In genomic region chr11:62427630-62428233, GRCh38 we compare ENCODE assay signal across 10 cellular contexts. TPM values are rescaled to one million over a fixed set of nuclear protein-coding genes. Genes with fewer than 3 reads are reported as not detected.
A peak's percentile ranks its signal among the peaks of the same experiment; 100 is the strongest.
DNase-seq lines count a peak whose midpoint lies in the region; ATAC-seq and TF ChIP-seq lines count a peak whose summit lies in the region.
"Had no signal": no experiment of that assay in that cellular context is flagged by ENCODE, and none has a peak within 500 bp of the region (broad histone marks: within the 10 kb centered on the region; RNA-seq: fewer than 3 reads in every experiment).

No MANE protein-coding gene starts in this region.

- no peaks in the 10 kb centered on the region for H3K36me3 Mint-ChIP-seq in activated CD4-positive, alpha-beta T cell treated with anti-CD3 and anti-CD28 coated beads, Interleukin-2, amount 10 ng/mL, durations not matched to agents 24 days and 14 days (ENCODE audit: low read depth)
- H3K36me3 Mint-ChIP-seq: naive B cell had no signal

- H3K9me3 Mint-ChIP-seq in activated CD4-positive, alpha-beta T cell treated with anti-CD3 and anti-CD28 coated beads, Interleukin-2, amount 10 ng/mL, durations not matched to agents 24 days and 14 days, result no peaks in the 10 kb centered on the region
- H3K9me3 Mint-ChIP-seq: naive B cell had no signal

- H3K4me1 Mint-ChIP-seq in activated CD4-positive, alpha-beta T cell treated with anti-CD3 and anti-CD28 coated beads, Interleukin-2, amount 10 ng/mL, durations not matched to agents 24 days and 14 days, result peaks cover 48% of the 10 kb centered on the region

- TF ChIP-seq POLR2A in erythroblast (IDR thresholded peaks at IDR 0.05; ENCODE audit: low read length), result no peak

- peak overlapping the region; percentile 56 for H3K4me3 Mint-ChIP-seq in activated CD4-positive, alpha-beta T cell treated with anti-CD3 and anti-CD28 coated beads, Interleukin-2, amount 10 ng/mL, durations not matched to agents 24 days and 14 days

- peak; percentile 76 for ATAC-seq in stimulated activated naive CD8-positive, alpha-beta T cell treated with anti-CD3 and anti-CD28 coated beads, Interleukin-15, Interleukin-2, amounts not matched to agents 100 U/mL and 50 U/mL, for 24 hours
- ATAC-seq in esophagus mucosa, result no peak
- ATAC-seq in HG03354 (IDR thresholded peaks at IDR 0.05; ENCODE audit: poor library complexity, severe bottlenecking, unreplicated experiment), result no peak

- peak overlapping the region; percentile 95 for H3K27ac Mint-ChIP-seq in activated CD4-positive, alpha-beta T cell treated with anti-CD3 and anti-CD28 coated beads, Interleukin-2, amount 10 ng/mL, durations not matched to agents 24 days and 14 days

- in situ Hi-C loops in KBM-7 (cut with MboI; ENCODE audit: low pct_unique_long_range_greater_than_20kb, low sequenced_read_pairs), result no loop called here

- H3K27me3 Mint-ChIP-seq in activated CD4-positive, alpha-beta T cell treated with anti-CD3 and anti-CD28 coated beads, Interleukin-2, amount 10 ng/mL, durations not matched to agents 24 days and 14 days, result peaks cover 5% of the 10 kb centered on the region

- intact Hi-C loops in activated CD4-positive, alpha-beta T cell treated with anti-CD3 and anti-CD28 coated beads, Interleukin-2, amount 10 ng/mL, durations not matched to agents 24 days and 14 days (cut with micrococcal nuclease), result loop anchor here (1.0 to 10.0 kb wide), 4 partner anchors 129 to 1255 kb away; partner anchors contain the start of genes LBHD1, RTN3, SLC3A2 and UBXN1

- DNase-seq in activated CD4-positive, alpha-beta T cell treated with anti-CD3 and anti-CD28 coated beads, Interleukin-2, amount 10 ng/mL, durations not matched to agents 24 days and 14 days, result peak; percentile 74
- no peak for DNase-seq in activated CD4-positive, alpha-beta T cell treated with anti-CD3 and anti-CD28 coated beads, Interleukin-2, amount 50 U/mL, for 4 hours
- peak; percentile 73 for DNase-seq in SIG-M5 (lab: John Stamatoyannopoulos, UW)
- DNase-seq in erythroblast (lab: John Stamatoyannopoulos, UW), result peak; percentile 46 to 74
- no peak for DNase-seq in stimulated activated naive CD8-positive, alpha-beta T cell treated with anti-CD3 and anti-CD28 coated beads, Interleukin-15, Interleukin-2, amounts not matched to agents 100 U/mL and 50 U/mL, for 24 hours
- no peak for DNase-seq in KBM-7
- DNase-seq: activated gamma-delta T cell, naive B cell had no signal

RNA-seq across cellular contexts. Expression of gene SCGB1A1, which starts 8.9 kb away (rescaled TPM):
- not detected in 2 replicates for total RNA-seq in activated CD4-positive, alpha-beta T cell treated with anti-CD3 and anti-CD28 coated beads, Interleukin-2, amount 10 ng/mL, durations not matched to agents 24 days and 14 days
- total RNA-seq in esophagus mucosa, result 0.48 TPM

Comparison
In these comparisons a context has a peak if more than half of its experiments do, and no peak if none do; other contexts are left out.
1. DNase-seq: peak in activated CD4-positive, alpha-beta T cell treated with anti-CD3 and anti-CD28 coated beads, Interleukin-2, amount 10 ng/mL, durations not matched to agents 24 days and 14 days (single experiment), SIG-M5 (single experiment) and erythroblast (2 of 2); none in activated CD4-positive, alpha-beta T cell treated with anti-CD3 and anti-CD28 coated beads, Interleukin-2, amount 50 U/mL, for 4 hours (0 of 2), stimulated activated naive CD8-positive, alpha-beta T cell treated with anti-CD3 and anti-CD28 coated beads, Interleukin-15, Interleukin-2, amounts not matched to agents 100 U/mL and 50 U/mL, for 24 hours (single experiment) and KBM-7 (single experiment).